ENCODE assay signal across 39 cellular contexts in genomic region chr4:67717586-67717985, GRCh38. TPM values are rescaled to one million over a fixed set of nuclear protein-coding genes. Genes with fewer than 3 reads are reported as not detected.
"Had no signal": no experiment of that assay in that cellular context is flagged by ENCODE, and none has a peak within 500 bp of the region (broad histone marks: within the 10 kb centered on the region; RNA-seq: fewer than 3 reads in every experiment).

No MANE protein-coding gene starts in this region.

- H3K36me3 ChIP-seq: MG63 had no signal

- H3K27me3 ChIP-seq: MG63 had no signal

- H3K4me3 ChIP-seq: MG63 had no signal

- H3K9me3 ChIP-seq: MG63 had no signal

- DNase-seq: Karpas-422, Kasumi-1, MG63, MM.1S, MV-4-11, NCI-H1048, NCI-H1092, NCI-H1092 treated with DMSO at 0.1 percent for 48 hours, NCI-H1105, NCI-H1105 treated with DMSO at 0.1 percent for 48 hours, NCI-H1417, NCI-H1417 treated with DMSO at 0.1 percent for 48 hours, NCI-H1436, NCI-H1436 treated with DMSO at 0.1 percent for 48 hours, NCI-H146, NCI-H1694, NCI-H1694 treated with DMSO at 0.1 percent for 48 hours, NCI-H187, NCI-H187 treated with DMSO at 0.1 percent for 48 hours, NCI-H1930, NCI-H2029, NCI-H2029 treated with DMSO at 0.1 percent for 48 hours, NCI-H2081, NCI-H2081 treated with DMSO at 0.1 percent for 48 hours, NCI-H2107, NCI-H2171, NCI-H2171 treated with DMSO at 0.1 percent for 48 hours, NCI-H2227 treated with DMSO at 0.1 percent for 48 hours, NCI-H226, NCI-H345, NCI-H446, NCI-H446 treated with DMSO at 0.1 percent for 48 hours, NCI-H510A, NCI-H510A treated with DMSO at 0.1 percent for 48 hours, NCI-H524 had no signal

RNA-seq across cellular contexts. Expression of gene GNRHR, which starts 36.6 kb away (rescaled TPM):
- total RNA-seq: LHCN-M2, M059J, MCF 10A, NCI-H460 had no signal
